Comparison of ENCODE assay signal across 8 cellular contexts in genomic region chr1:27122652-27123051, GRCh38. TPM values are rescaled to one million over a fixed set of nuclear protein-coding genes. Genes with fewer than 3 reads are reported as not detected.
DNase-seq lines count a peak whose midpoint lies in the region; ATAC-seq and TF ChIP-seq lines count a peak whose summit lies in the region.

No MANE protein-coding gene starts in this region.

- no peak for DNase-seq in HCT116 (ENCODE audit: low read depth, low spot score)
- no peak for DNase-seq in SK-N-SH
- DNase-seq in foreskin fibroblast, result peak; percentile 77 to 88
- peak; percentile 86 for DNase-seq in pons (ENCODE audit: low spot score)
- DNase-seq in stimulated activated CD4-positive, alpha-beta T cell treated with anti-CD3 and anti-CD28 coated beads, Interleukin-15, amount 100 ng/mL, for 24 hours, result no peak

- no peak overlapping the region for H2AFZ ChIP-seq in HCT116 (ENCODE audit: low read depth, low read length, poor library complexity, severe bottlenecking)
- H2AFZ ChIP-seq in SK-N-SH (ENCODE audit: low read depth), result peak overlapping the region; percentile 44; the same call in 1 of the 2 replicates

- H3K27ac ChIP-seq in HCT116 (ENCODE audit: low read depth, low read length) (peak overlapping the region; percentile 60), SK-N-SH (ENCODE audit: low read depth in 2 of 2, low read length in 1 of 2) (peak overlapping the region; percentile 7 to 69)

- H3K9me2 ChIP-seq in HCT116 (ENCODE audit: insufficient read depth) (no peaks in the 10 kb centered on the region), SK-N-SH (no peaks in the 10 kb centered on the region)

- peaks cover 17 to 28% of the 10 kb centered on the region in 2 experiments for H3K4me1 ChIP-seq in HCT116 (ENCODE audit: control insufficient read depth in 1 of 2, insufficient read depth in 2 of 2, low read length in 2 of 2)
- peaks cover 0 to 30% of the 10 kb centered on the region in 2 experiments; a peak in 3 of 4 replicates for H3K4me1 ChIP-seq in SK-N-SH (ENCODE audit: control insufficient read depth in 1 of 2, insufficient read depth in 2 of 2, low read depth in 1 of 2, low read length in 1 of 2)

- 19% methylated on average over 3 of the region's 4 CpGs for WGBS in SK-N-SH (ENCODE audit: low lambda C conversion rate)

- ATAC-seq in HCT116, result peak; percentile 99
- no peak for ATAC-seq in HG03432 (IDR thresholded peaks at IDR 0.05; ENCODE audit: unreplicated experiment)
- no peak for ATAC-seq in HG02610 (IDR thresholded peaks at IDR 0.05; ENCODE audit: unreplicated experiment)
- ATAC-seq in HG02759 (IDR thresholded peaks at IDR 0.05; ENCODE audit: unreplicated experiment), result no peak

- TF ChIP-seq POLR2A in HCT116 (IDR thresholded peaks at IDR 0.05; ENCODE audit: borderline replicate concordance, extremely low read depth, insufficient read depth, insufficient read length), result no peak

- TF ChIP-seq CTCF in HCT116 (IDR thresholded peaks at IDR 0.05 in 2 of 3, conservative IDR thresholded peaks at IDR 0.05 in 1 of 3; ENCODE audit: borderline replicate concordance in 1 of 3, insufficient read depth in 1 of 3, low read depth in 2 of 3, low read length in 2 of 3) (no peak), SK-N-SH (IDR thresholded peaks at IDR 0.05) (no peak), foreskin fibroblast (IDR thresholded peaks at IDR 0.05; ENCODE audit: low read depth, low read length) (no peak)

- no peak for TF ChIP-seq EP300 in SK-N-SH (IDR thresholded peaks at IDR 0.05; ENCODE audit: borderline replicate concordance in 1 of 2, low read depth in 1 of 2, low read length in 1 of 2)

- H3K36me3 ChIP-seq in HCT116 (ENCODE audit: control insufficient read depth in 1 of 2, insufficient read depth in 2 of 2, low read length in 2 of 2) (no peaks in the 10 kb centered on the region), SK-N-SH (replicated peaks in 1 of 2; ENCODE audit: control insufficient read depth in 1 of 2, insufficient read depth in 2 of 2, low read length in 1 of 2) (no peaks in the 10 kb centered on the region)

- peaks cover 4% of the 10 kb centered on the region for H3F3A ChIP-seq in SK-N-SH (replicated peaks; ENCODE audit: insufficient read depth)

- H3K79me2 ChIP-seq in HCT116 (ENCODE audit: insufficient read depth, low read length) (0 out of 2 replicates have a peak, but pooled peaks cover 8% of the 10 kb centered on the region), SK-N-SH (ENCODE audit: insufficient read depth) (no peaks in the 10 kb centered on the region; the same call in 1 of the 2 replicates)

- CTCF ChIA-PET in HCT116 (lab: Charles Lee) (interaction anchor here (1.5 to 2.2 kb wide), 2 partner anchors 10 to 174 kb away, joined by 4 to 5 read pairs; no protein-coding TSS in a partner anchor), SK-N-SH (lab: Yijun Ruan, JAX) (interaction anchor here (0.7 to 1.5 kb wide), 5 partner anchors 11 to 78 kb away, joined by 3 to 7 read pairs (median 4); no protein-coding TSS in a partner anchor)

- 0 out of 4 replicates have a peak overlapping the region, but pooled peaks of 1 of the 2 experiments have one; percentile 2 for H3K4me3 ChIP-seq in HCT116 (replicated peaks in 1 of 2; ENCODE audit: low read depth in 1 of 2, low read length in 2 of 2)
- H3K4me3 ChIP-seq in SK-N-SH (ENCODE audit: low read depth in 2 of 2, low read length in 1 of 2), result no peak overlapping the region
- no peak overlapping the region for H3K4me3 ChIP-seq in foreskin fibroblast (ENCODE audit: low read depth in 1 of 2, low read length in 2 of 2)

- intact Hi-C loops in HCT116 (cut with micrococcal nuclease), result no loop called here

- TF ChIP-seq RAD21 in HCT116 (IDR thresholded peaks at IDR 0.05; ENCODE audit: low read depth), result no peak
- no peak for TF ChIP-seq RAD21 in SK-N-SH (IDR thresholded peaks at IDR 0.05; ENCODE audit: low read length)

- no peaks in the 10 kb centered on the region for H3K9me3 ChIP-seq in HCT116 (ENCODE audit: control insufficient read depth in 1 of 2, insufficient read depth in 1 of 2, low read depth in 1 of 2, low read length in 2 of 2)
- no peaks in the 10 kb centered on the region for H3K9me3 ChIP-seq in SK-N-SH

- BruUV-seq in HCT116 (replicated peaks; lab: Mats Ljungman, UMichigan), result no TSS peak

- POLR2A ChIA-PET in HCT116 (lab: Charles Lee) (interaction anchor here (1.1 to 2.0 kb wide), 2 partner anchors 10 to 32 kb away, joined by 4 to 14 read pairs; partner anchors contain the start of gene SLC9A1), SK-N-SH (lab: Yijun Ruan, JAX) (no interaction called here)

- RAD21 ChIA-PET in HCT116 (lab: Charles Lee; ENCODE audit: low non-redundant PET in 1 of 2, low total read pairs in 2 of 2, uncharacterized antibody in 2 of 2, unreplicated experiment in 2 of 2), result interaction anchor here in 1 of 2 experiments (1.0 kb wide), 1 partner anchor 23 kb away, joined by 3 read pairs; no protein-coding TSS in a partner anchor

- H3K27me3 ChIP-seq in HCT116 (ENCODE audit: insufficient read depth, low read length), result no peaks in the 10 kb centered on the region
- H3K27me3 ChIP-seq in SK-N-SH (ENCODE audit: insufficient read depth), result no peaks in the 10 kb centered on the region

- H3K9ac ChIP-seq in HCT116 (ENCODE audit: low read length), result peak overlapping the region; percentile 34
- no peak overlapping the region for H3K9ac ChIP-seq in SK-N-SH

- H3K4me2 ChIP-seq in HCT116 (ENCODE audit: low read length) (peak overlapping the region; percentile 54), SK-N-SH (peak overlapping the region; percentile 67; the same call in 1 of the 2 replicates)

- no peaks in the 10 kb centered on the region for H4K20me1 ChIP-seq in HCT116 (ENCODE audit: insufficient read depth)
- H4K20me1 ChIP-seq in SK-N-SH (ENCODE audit: insufficient read depth), result no peaks in the 10 kb centered on the region

TF ChIP-seq in HCT116, 20 proteins besides CTCF, POLR2A, EP300 and RAD21 (continues in another document):
- peak; percentile 43 for TF ChIP-seq SP1 (IDR thresholded peaks at IDR 0.05; ENCODE audit: low read depth)
- TF ChIP-seq EZH2 (IDR thresholded peaks at IDR 0.05), result no peak
- no peak for TF ChIP-seq EZH2phosphoT487 (IDR thresholded peaks at IDR 0.05; ENCODE audit: borderline replicate concordance)
- TF ChIP-seq REST (IDR thresholded peaks at IDR 0.05; ENCODE audit: low read depth), result no peak

TF ChIP-seq in SK-N-SH, 30 proteins besides CTCF, POLR2A, EP300 and RAD21:
- peak; percentile 75 for TF ChIP-seq JUND (IDR thresholded peaks at IDR 0.05)
- TF ChIP-seq RCOR1 (IDR thresholded peaks at IDR 0.05; ENCODE audit: low read length), result no peak
- 0 out of 2 replicates have a peak, but pooled peaks have one; percentile 15 for TF ChIP-seq REST (IDR thresholded peaks at IDR 0.05; ENCODE audit: low read depth, low read length)
- no peak for TF ChIP-seq RFX5 (IDR thresholded peaks at IDR 0.05; ENCODE audit: low read length)
- TF ChIP-seq TCF12 (IDR thresholded peaks at IDR 0.05), result peak; percentile 64; the same call in 1 of the 2 replicates
- 0 out of 2 replicates have a peak, but pooled peaks have one; percentile 15 for TF ChIP-seq MAX (IDR thresholded peaks at IDR 0.05; ENCODE audit: low read depth)
- TF ChIP-seq FOSL2 (IDR thresholded peaks at IDR 0.05; ENCODE audit: borderline replicate concordance, low read depth), result peak; percentile 86
- TF ChIP-seq POLR2AphosphoS5 (IDR thresholded peaks at IDR 0.05; ENCODE audit: low read depth, low read length), result no peak
- TF ChIP-seq FOXJ3 (CRISPR knock-in tag; IDR thresholded peaks at IDR 0.05), result no peak
- no peak for TF ChIP-seq EZH2phosphoT487 (IDR thresholded peaks at IDR 0.05; ENCODE audit: borderline replicate concordance, low read depth)
- TF ChIP-seq FOXM1 (IDR thresholded peaks at IDR 0.05; ENCODE audit: low read depth), result no peak

RNA-seq across cellular contexts. Expression of gene SLC9A1, which starts 32.3 kb away (rescaled TPM):
- total RNA-seq in HCT116 (2021; ENCODE audit: unreplicated experiment), result 21.7 TPM
- polyA plus RNA-seq in HCT116 (2012), result 24.8 and 29.7 TPM in 2 replicates
- 5.6 and 11.4 TPM in 2 replicates for polyA plus RNA-seq in SK-N-SH (2012; rRNA removed)
- polyA plus RNA-seq in SK-N-SH (2012; cell fraction: cytosol; rRNA removed), result 7.0 and 9.2 TPM in 2 replicates
- 10.7 and 14.3 TPM in 2 replicates for polyA plus RNA-seq in SK-N-SH (2012; cell fraction: nucleus; rRNA removed)

Comparison
In these comparisons a context has a peak if more than half of its experiments do, and no peak if none do; other contexts are left out.
1. DNase-seq: peak in foreskin fibroblast (2 of 2) and pons (single experiment); none in HCT116 (single experiment), SK-N-SH (single experiment) and stimulated activated CD4-positive, alpha-beta T cell treated with anti-CD3 and anti-CD28 coated beads, Interleukin-15, amount 100 ng/mL, for 24 hours (single experiment).
2. Of the 11 proteins assayed by ChIP-seq in both SK-N-SH and HCT116: peak only in SK-N-SH: MAX and REST; only in HCT116: POLR2AphosphoS5; in both: JUND; in neither: 7.